In the genomic region with DNA sequence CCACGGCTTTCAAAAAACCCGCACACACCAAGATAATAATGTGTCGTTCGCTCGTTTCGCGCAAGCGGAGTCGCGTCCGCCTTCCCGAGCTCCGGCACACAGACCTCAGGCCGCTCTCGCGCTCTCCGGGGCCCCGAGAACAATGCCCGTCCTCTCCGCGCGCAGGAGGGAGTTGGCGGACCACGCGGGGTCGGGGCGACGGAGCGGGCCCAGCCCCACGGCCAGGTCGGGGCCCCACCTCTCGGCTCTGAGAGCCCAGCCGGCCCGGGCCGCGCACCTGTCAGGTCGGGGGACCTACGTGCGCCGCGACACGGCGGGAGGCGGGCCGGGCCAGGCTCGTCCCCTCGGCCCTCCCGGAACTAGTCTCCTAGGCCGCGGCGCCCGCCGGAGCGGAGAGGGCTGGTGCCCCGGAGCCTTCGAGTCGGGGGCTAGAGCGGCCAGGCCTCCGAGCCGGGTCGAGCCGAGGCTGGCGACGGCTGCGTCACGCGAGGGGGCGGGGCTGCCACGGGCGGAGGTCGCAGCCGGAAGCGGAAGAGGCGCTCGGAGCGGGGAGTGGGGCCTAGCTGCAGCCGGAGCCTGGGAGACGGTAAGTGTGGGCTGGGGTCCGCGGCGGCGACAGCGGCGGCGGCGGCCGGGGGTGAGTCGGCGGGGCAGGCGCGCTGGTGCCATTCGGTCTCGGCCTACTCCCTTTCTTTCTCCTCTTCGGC, we compare ENCODE assay signal across 1 cellular context.
TF ChIP-seq lines count a peak whose summit lies in the region.

A gene (plus strand): TSS at position 524 of the 707 bp plus-strand sequence. CDS start 3,361 bp downstream, outside the sequence.

TF ChIP-seq in IMR-90, 13 proteins besides CTCF, POLR2A, EP300 and RAD21 (continued from another document):
- TF ChIP-seq MAZ (IDR thresholded peaks at IDR 0.05; ENCODE audit: borderline replicate concordance, low read depth, low read length) = peak; percentile 92
- TF ChIP-seq RCOR1 (IDR thresholded peaks at IDR 0.05; ENCODE audit: insufficient replicate concordance, low read length) = peak; percentile 33
- no peak for TF ChIP-seq SMC3 (IDR thresholded peaks at IDR 0.05; ENCODE audit: low read depth, low read length)
- TF ChIP-seq, protein P1, sequence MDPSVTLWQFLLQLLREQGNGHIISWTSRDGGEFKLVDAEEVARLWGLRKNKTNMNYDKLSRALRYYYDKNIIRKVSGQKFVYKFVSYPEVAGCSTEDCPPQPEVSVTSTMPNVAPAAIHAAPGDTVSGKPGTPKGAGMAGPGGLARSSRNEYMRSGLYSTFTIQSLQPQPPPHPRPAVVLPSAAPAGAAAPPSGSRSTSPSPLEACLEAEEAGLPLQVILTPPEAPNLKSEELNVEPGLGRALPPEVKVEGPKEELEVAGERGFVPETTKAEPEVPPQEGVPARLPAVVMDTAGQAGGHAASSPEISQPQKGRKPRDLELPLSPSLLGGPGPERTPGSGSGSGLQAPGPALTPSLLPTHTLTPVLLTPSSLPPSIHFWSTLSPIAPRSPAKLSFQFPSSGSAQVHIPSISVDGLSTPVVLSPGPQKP (IDR thresholded peaks at IDR 0.05; ENCODE audit: borderline replicate concordance, low read depth, low read length) = no peak
- TF ChIP-seq MXI1 (IDR thresholded peaks at IDR 0.05; ENCODE audit: borderline replicate concordance, low read depth, low read length) = peak; percentile 39
- TF ChIP-seq FOS (IDR thresholded peaks at IDR 0.05; ENCODE audit: low read depth, low read length) = no peak
- TF ChIP-seq CHD1 (IDR thresholded peaks at IDR 0.05; ENCODE audit: low read depth, low read length) = peak; percentile 72; the same call in 1 of the 2 replicates
